9 cellular contexts compared by ENCODE assay signal in the genomic region with DNA sequence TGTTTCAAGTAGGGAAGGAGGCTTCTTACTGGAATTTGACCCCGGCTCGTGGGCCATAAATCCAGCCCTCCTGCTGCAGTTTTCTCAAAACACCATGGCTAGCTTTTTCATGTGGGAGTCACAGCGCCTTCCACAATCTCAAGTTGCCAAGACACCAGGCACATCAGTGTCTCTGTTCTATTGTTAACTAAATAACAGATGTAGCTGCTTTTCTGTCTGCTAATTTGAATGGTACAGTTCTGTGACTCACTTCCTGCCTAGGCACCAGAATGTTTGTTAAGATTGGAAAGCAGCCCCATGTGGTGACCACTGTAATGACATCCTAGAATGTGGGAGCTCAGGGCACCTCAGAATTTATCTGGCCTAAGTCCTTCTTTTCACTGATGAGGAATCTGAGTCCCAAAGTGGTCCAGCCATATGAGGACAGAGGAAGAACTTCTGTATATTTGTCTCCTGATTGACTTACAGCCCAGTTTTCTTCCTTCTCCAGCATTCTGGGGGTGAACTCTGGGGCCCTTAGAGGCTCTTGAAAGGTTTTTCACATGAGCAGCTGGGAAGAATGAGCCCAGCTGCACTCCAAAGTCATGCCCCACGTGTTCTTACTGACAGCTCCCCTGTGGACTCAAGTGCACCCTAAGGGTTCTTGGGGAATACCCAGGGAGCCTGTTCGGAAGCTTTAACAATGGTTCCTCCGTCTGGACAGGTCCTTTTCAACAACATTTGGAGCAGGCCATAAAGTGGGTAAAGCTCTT. TPM values are rescaled to one million over a fixed set of nuclear protein-coding genes. Genes with fewer than 3 reads are reported as not detected.
A peak's percentile ranks its signal among the peaks of the same experiment; 100 is the strongest.
DNase-seq lines count a peak whose midpoint lies in the region; ATAC-seq and TF ChIP-seq lines count a peak whose summit lies in the region.
"Had no signal": no experiment of that assay in that cellular context is flagged by ENCODE, and none has a peak within 500 bp of the region (broad histone marks: within the 10 kb centered on the region; RNA-seq: fewer than 3 reads in every experiment).

No MANE protein-coding gene starts in this region.

- H2AFZ ChIP-seq in GM23338 = no peak overlapping the region

- 77 to 92% methylated on average over 4 to 5 of the region's 6 CpGs for WGBS in gastroesophageal sphincter (ENCODE audit: low coverage in 1 of 2), 2 donors

- no peaks in the 10 kb centered on the region for H3K27me3 ChIP-seq in GM23338 (ENCODE audit: insufficient read depth)
- no peaks in the 10 kb centered on the region for H3K27me3 ChIP-seq in gastroesophageal sphincter

- peaks cover 18% of the 10 kb centered on the region for H3K4me1 Mint-ChIP-seq in GM23338
- peaks cover 24% of the 10 kb centered on the region for H3K4me1 Mint-ChIP-seq in activated T-cell treated with anti-CD3 and anti-CD28 coated beads, Interleukin-2, amount 50 U/mL, for 24 hours (ENCODE audit: low read depth)
- H3K4me1 Mint-ChIP-seq in stimulated activated effector memory CD8-positive, alpha-beta T cell treated with anti-CD3 and anti-CD28 coated beads, Interleukin-12 subunit alpha, Interleukin-12 subunit beta, amount 100 ng/mL, for 72 hours = peaks cover 6% of the 10 kb centered on the region

- H3K36me3 Mint-ChIP-seq in GM23338 (ENCODE audit: low read depth) = peaks cover 90% of the 10 kb centered on the region
- H3K36me3 Mint-ChIP-seq in activated T-cell treated with anti-CD3 and anti-CD28 coated beads, Interleukin-2, amount 50 U/mL, for 24 hours (ENCODE audit: low read depth) = peaks cover 97% of the 10 kb centered on the region
- H3K36me3 Mint-ChIP-seq in stimulated activated effector memory CD8-positive, alpha-beta T cell treated with anti-CD3 and anti-CD28 coated beads, Interleukin-12 subunit alpha, Interleukin-12 subunit beta, amount 100 ng/mL, for 72 hours = peaks cover 97% of the 10 kb centered on the region

- H3K27ac Mint-ChIP-seq in GM23338 = peak overlapping the region; percentile 95
- H3K27ac Mint-ChIP-seq in activated T-cell treated with anti-CD3 and anti-CD28 coated beads, Interleukin-2, amount 50 U/mL, for 24 hours = peak overlapping the region; percentile 60
- H3K27ac Mint-ChIP-seq in stimulated activated effector memory CD8-positive, alpha-beta T cell treated with anti-CD3 and anti-CD28 coated beads, Interleukin-12 subunit alpha, Interleukin-12 subunit beta, amount 100 ng/mL, for 72 hours = no peak overlapping the region

- no peaks in the 10 kb centered on the region for H3K79me2 ChIP-seq in GM23338 (replicated peaks; ENCODE audit: insufficient read depth)

- peak; percentile 21 to 40; a peak in 2 of 4 replicates for TF ChIP-seq CTCF in GM23338 (conservative IDR thresholded peaks at IDR 0.05; ENCODE audit: low read depth in 2 of 2)
- peak in 2 of 4 experiments; percentile 13 to 34 for TF ChIP-seq CTCF in gastroesophageal sphincter (IDR thresholded peaks at IDR 0.05)

- no peak for TF ChIP-seq EP300 in gastroesophageal sphincter (IDR thresholded peaks at IDR 0.05)

- no peaks in the 10 kb centered on the region for H3K9me2 ChIP-seq in GM23338 (ENCODE audit: insufficient read depth)

- H3K27ac ChIP-seq in GM23338 (ENCODE audit: low read depth) (peak overlapping the region; percentile 62), gastroesophageal sphincter (peak overlapping the region; percentile 45 to 74 (median 64))

- H3K4me3 Mint-ChIP-seq in GM23338 = no peak overlapping the region
- no peak overlapping the region for H3K4me3 Mint-ChIP-seq in activated T-cell treated with anti-CD3 and anti-CD28 coated beads, Interleukin-2, amount 50 U/mL, for 24 hours
- no peak overlapping the region for H3K4me3 Mint-ChIP-seq in stimulated activated effector memory CD8-positive, alpha-beta T cell treated with anti-CD3 and anti-CD28 coated beads, Interleukin-12 subunit alpha, Interleukin-12 subunit beta, amount 100 ng/mL, for 72 hours
- H3K4me3 Mint-ChIP-seq: CD8-positive, alpha-beta memory T cell had no signal

- peaks cover 3% of the 10 kb centered on the region; the same call in 1 of the 2 replicates for H4K20me1 ChIP-seq in GM23338 (replicated peaks; ENCODE audit: insufficient read depth)

- ATAC-seq in GM23338 = peak; percentile 83
- no peak for ATAC-seq in gastroesophageal sphincter
- peak; percentile 94 for ATAC-seq in stimulated activated effector memory CD8-positive, alpha-beta T cell treated with anti-CD3 and anti-CD28 coated beads, Interleukin-12 subunit alpha, Interleukin-12 subunit beta, amount 100 ng/mL, for 72 hours

- no peaks in the 10 kb centered on the region for H3K27me3 Mint-ChIP-seq in GM23338 (ENCODE audit: insufficient read depth, low read depth, poor library complexity)
- H3K27me3 Mint-ChIP-seq in activated T-cell treated with anti-CD3 and anti-CD28 coated beads, Interleukin-2, amount 50 U/mL, for 24 hours = no peaks in the 10 kb centered on the region
- H3K27me3 Mint-ChIP-seq: CD8-positive, alpha-beta memory T cell had no signal

- H3F3A ChIP-seq in GM23338 (replicated peaks; ENCODE audit: low read depth) = 0 out of 2 replicates have a peak, but pooled peaks cover 3% of the 10 kb centered on the region

- no peak for TF ChIP-seq POLR2A in gastroesophageal sphincter (IDR thresholded peaks at IDR 0.05)

- DNase-seq in NCI-H2171 treated with DMSO at 0.1 percent for 48 hours (lab: John Stamatoyannopoulos, UW) (peak; percentile 64), NCI-H2171 (lab: John Stamatoyannopoulos, UW) (no peak), GM23338 (ENCODE audit: low spot score) (peak; percentile 61), LoVo (ENCODE audit: low spot score) (peak; percentile 40), 8988T (no peak)
- DNase-seq in activated T-cell treated with anti-CD3 and anti-CD28 coated beads, Interleukin-2, amount 50 U/mL, for 24 hours = no peak
- no peak for DNase-seq in stimulated activated effector memory CD8-positive, alpha-beta T cell treated with anti-CD3 and anti-CD28 coated beads, Interleukin-12 subunit alpha, Interleukin-12 subunit beta, amount 100 ng/mL, for 72 hours (ENCODE audit: low spot score in 2 of 2)

- H3K9me3 Mint-ChIP-seq in GM23338 = no peaks in the 10 kb centered on the region
- H3K9me3 Mint-ChIP-seq in activated T-cell treated with anti-CD3 and anti-CD28 coated beads, Interleukin-2, amount 50 U/mL, for 24 hours = no peaks in the 10 kb centered on the region
- H3K9me3 Mint-ChIP-seq in stimulated activated effector memory CD8-positive, alpha-beta T cell treated with anti-CD3 and anti-CD28 coated beads, Interleukin-12 subunit alpha, Interleukin-12 subunit beta, amount 100 ng/mL, for 72 hours = no peaks in the 10 kb centered on the region
- H3K9me3 Mint-ChIP-seq: CD8-positive, alpha-beta memory T cell had no signal

- H3K36me3 ChIP-seq in GM23338 (ENCODE audit: insufficient read depth) (peaks cover 83% of the 10 kb centered on the region), gastroesophageal sphincter (peaks cover 0 to 56% of the 10 kb centered on the region in 2 donors)

- H3K4me1 ChIP-seq in GM23338 (ENCODE audit: insufficient read depth) = peaks cover 7% of the 10 kb centered on the region; the same call in 1 of the 2 replicates
- H3K4me1 ChIP-seq in gastroesophageal sphincter = peaks cover 0 to 30% (median 0%) of the 10 kb centered on the region in 3 donors

- H3K9me3 ChIP-seq in gastroesophageal sphincter = no peaks in the 10 kb centered on the region

- no peak overlapping the region for H3K4me2 ChIP-seq in GM23338

- H3K4me3 ChIP-seq in GM23338 (no peak overlapping the region), gastroesophageal sphincter (no peak overlapping the region)

TF ChIP-seq in GM23338, 12 proteins besides CTCF, POLR2A, EP300 and RAD21 (continues in another document):
- TF ChIP-seq ZNF331 (CRISPR knock-in tag; IDR thresholded peaks at IDR 0.05; ENCODE audit: low read depth) (no peak), JUNB (IDR thresholded peaks at IDR 0.05; ENCODE audit: unreplicated experiment) (no peak)

RNA-seq across cellular contexts. Expression of gene TRIM45, which starts 27.5 kb away (rescaled TPM):
- total RNA-seq in GM23338 (2014; rRNA removed; shearing (Covaris generic)) = 11.6 and 15.0 TPM in 2 replicates
- 7.9 and 8.8 TPM in 2 replicates for polyA plus RNA-seq in GM23338 (2016; fragmentation: Nextera tagmentation; extraction: Ambion mirVana)
- 1 to 10 TPM; 1.3 to 5.1 (median 3.1) TPM for total RNA-seq in gastroesophageal sphincter

RNA-seq across cellular contexts. Expression of gene TTF2, which starts 33.9 kb away (rescaled TPM):
- 57.5 and 85.4 TPM in 2 replicates for total RNA-seq in GM23338 (2014; rRNA removed; shearing (Covaris generic))
- 81.1 and 84.7 TPM in 2 replicates for polyA plus RNA-seq in GM23338 (2016; fragmentation: Nextera tagmentation; extraction: Ambion mirVana)
- total RNA-seq in gastroesophageal sphincter = 10 to 100 TPM in 2 of 4 donors, 1 to 10 TPM in 2; 5.6 to 21.1 (median 13.5) TPM

Comparison
In these comparisons a context has a peak if more than half of its experiments do, and no peak if none do; other contexts are left out.
1. DNase-seq: peak in NCI-H2171 treated with DMSO at 0.1 percent for 48 hours (single experiment), GM23338 (single experiment) and LoVo (single experiment); none in NCI-H2171 (single experiment), activated T-cell treated with anti-CD3 and anti-CD28 coated beads, Interleukin-2, amount 50 U/mL, for 24 hours (single experiment), stimulated activated effector memory CD8-positive, alpha-beta T cell treated with anti-CD3 and anti-CD28 coated beads, Interleukin-12 subunit alpha, Interleukin-12 subunit beta, amount 100 ng/mL, for 72 hours (0 of 2) and 8988T (single experiment).